8 cellular contexts compared by ENCODE assay signal in genomic region chr4:169492436-169493163, GRCh38.
DNase-seq lines count a peak whose midpoint lies in the region; ATAC-seq and TF ChIP-seq lines count a peak whose summit lies in the region.

No MANE protein-coding gene starts in this region.

- H4K20me1 ChIP-seq in HCT116 (ENCODE audit: insufficient read depth) (no peaks in the 10 kb centered on the region), mammary epithelial cell (ENCODE audit: insufficient read depth, low read length) (no peaks in the 10 kb centered on the region)

- peak; percentile 5 for DNase-seq in NCI-H345 (lab: John Stamatoyannopoulos, UW)
- no peak for DNase-seq in NCI-H345 treated with DMSO at 0.1 percent for 48 hours (lab: John Stamatoyannopoulos, UW; ENCODE audit: unreplicated experiment)
- DNase-seq in HCT116 (ENCODE audit: low read depth, low spot score) = peak; percentile 35
- DNase-seq in Panc1 (ENCODE audit: low read depth, low spot score) = no peak
- DNase-seq in mammary epithelial cell = peak; percentile 21
- DNase-seq in lung (ENCODE audit: low spot score) = no peak
- no peak for DNase-seq in Ammon's horn (ENCODE audit: low spot score)
- no peak for DNase-seq in ovary

- H3K4me3 ChIP-seq in HCT116 (replicated peaks in 1 of 2; ENCODE audit: low read depth in 1 of 2, low read length in 2 of 2) (no peak overlapping the region), Panc1 (ENCODE audit: low read depth in 2 of 2, low read length in 2 of 2) (no peak overlapping the region), mammary epithelial cell (replicated peaks in 1 of 3; ENCODE audit: insufficient read depth in 1 of 3, low read depth in 2 of 3, low read length in 3 of 3) (no peak overlapping the region), lung (no peak overlapping the region), ovary (no peak overlapping the region)

- 57% methylated on average over 10 of the region's 10 CpGs for WGBS in mammary epithelial cell (ENCODE audit: low coverage, missing lambda C conversion rate)
- 67 to 78% methylated on average over 10 of the region's 10 CpGs for WGBS in lung, 2 donors
- 72 to 73% (median 73%) methylated on average over 10 of the region's 10 CpGs for WGBS in ovary, 3 donors

- TF ChIP-seq RAD21 in HCT116 (IDR thresholded peaks at IDR 0.05; ENCODE audit: low read depth) = peak; percentile 74

- POLR2A ChIA-PET in HCT116 (lab: Charles Lee) = no interaction called here
- POLR2A ChIA-PET in Panc1 (lab: Charles Lee) = no interaction called here

- TF ChIP-seq CTCF in HCT116 (IDR thresholded peaks at IDR 0.05 in 2 of 3, conservative IDR thresholded peaks at IDR 0.05 in 1 of 3; ENCODE audit: borderline replicate concordance in 1 of 3, insufficient read depth in 1 of 3, low read depth in 2 of 3, low read length in 2 of 3) (peak; percentile 36 to 84 (median 84); a peak in 5 of 6 replicates), Panc1 (IDR thresholded peaks at IDR 0.05) (peak; percentile 80), mammary epithelial cell (conservative IDR thresholded peaks at IDR 0.05 in 1 of 2, IDR thresholded peaks at IDR 0.05 in 1 of 2; ENCODE audit: extremely low read depth in 1 of 2, insufficient read depth in 1 of 2, low read depth in 1 of 2, low read length in 2 of 2) (peak; percentile 80 to 81), lung (IDR thresholded peaks at IDR 0.05; ENCODE audit: control extremely low read depth, extremely low read depth) (peak; percentile 42), ovary (IDR thresholded peaks at IDR 0.05) (peak in 1 of 3 donors; percentile 8)

- in situ Hi-C loops in Panc1 (cut with HindIII; ENCODE audit: low pct_unique_long_range_greater_than_20kb, low sequenced_read_pairs) (no loop called here), mammary epithelial cell (cut with MboI; ENCODE audit: low sequenced_read_pairs in 2 of 2) (no loop called here)

- ATAC-seq in HCT116 (peak; percentile 80), Panc1 (peak; percentile 48; the same call in 1 of the 2 replicates), lung (ENCODE audit: insufficient read depth, low FRiP score) (peak; percentile 53)

- H3K79me2 ChIP-seq in HCT116 (ENCODE audit: insufficient read depth, low read length) (no peaks in the 10 kb centered on the region), mammary epithelial cell (ENCODE audit: insufficient read depth, low read length) (no peaks in the 10 kb centered on the region)

- H2AFZ ChIP-seq in HCT116 (ENCODE audit: low read depth, low read length, poor library complexity, severe bottlenecking) = no peak overlapping the region
- H2AFZ ChIP-seq in mammary epithelial cell (ENCODE audit: low read depth, low read length) = no peak overlapping the region

- H3K4me1 ChIP-seq in HCT116 (ENCODE audit: control insufficient read depth in 1 of 2, insufficient read depth in 2 of 2, low read length in 2 of 2) (no peaks in the 10 kb centered on the region), Panc1 (ENCODE audit: control insufficient read depth, insufficient read depth, low read length) (no peaks in the 10 kb centered on the region), mammary epithelial cell (ENCODE audit: insufficient read depth, low read length) (no peaks in the 10 kb centered on the region), lung (ENCODE audit: control insufficient read depth in 2 of 2, insufficient read depth in 2 of 2, low read length in 2 of 2) (no peaks in the 10 kb centered on the region), ovary (ENCODE audit: insufficient read depth) (no peaks in the 10 kb centered on the region)

- H3K9me3 ChIP-seq in HCT116 (ENCODE audit: control insufficient read depth in 1 of 2, insufficient read depth in 1 of 2, low read depth in 1 of 2, low read length in 2 of 2) (no peaks in the 10 kb centered on the region), Panc1 (ENCODE audit: control insufficient read depth, insufficient read depth, low read depth, low read length) (no peaks in the 10 kb centered on the region), mammary epithelial cell (replicated peaks; ENCODE audit: insufficient read depth, low read length) (no peaks in the 10 kb centered on the region), lung (ENCODE audit: control insufficient read depth in 2 of 2, insufficient read depth in 1 of 2, low read length in 1 of 2) (peaks cover 0 to 2% of the 10 kb centered on the region in 2 donors), ovary (no peaks in the 10 kb centered on the region)

- H3K27ac ChIP-seq in HCT116 (ENCODE audit: low read depth, low read length) (no peak overlapping the region), Panc1 (ENCODE audit: low read length) (no peak overlapping the region), mammary epithelial cell (ENCODE audit: insufficient read depth, low read depth, low read length) (no peak overlapping the region), lung (ENCODE audit: low read depth in 1 of 2, low read length in 1 of 2) (no peak overlapping the region), ovary (no peak overlapping the region)

- RAD21 ChIA-PET in HCT116 (lab: Charles Lee; ENCODE audit: low non-redundant PET in 1 of 2, low total read pairs in 2 of 2, uncharacterized antibody in 2 of 2, unreplicated experiment in 2 of 2) = no interaction called here

- H3K9me2 ChIP-seq in HCT116 (ENCODE audit: insufficient read depth) = no peaks in the 10 kb centered on the region

- no peaks in the 10 kb centered on the region for H3K27me3 ChIP-seq in HCT116 (ENCODE audit: insufficient read depth, low read length)
- H3K27me3 ChIP-seq in Panc1 (ENCODE audit: control insufficient read depth, insufficient read depth, low read length) = no peaks in the 10 kb centered on the region
- H3K27me3 ChIP-seq in mammary epithelial cell (ENCODE audit: insufficient read depth, low read length) = no peaks in the 10 kb centered on the region
- H3K27me3 ChIP-seq in lung (ENCODE audit: control insufficient read depth, insufficient read depth) = no peaks in the 10 kb centered on the region
- H3K27me3 ChIP-seq in ovary = no peaks in the 10 kb centered on the region

- no peaks in the 10 kb centered on the region; a peak in 1 of 4 replicates for H3K36me3 ChIP-seq in HCT116 (ENCODE audit: control insufficient read depth in 1 of 2, insufficient read depth in 2 of 2, low read length in 2 of 2)
- no peaks in the 10 kb centered on the region for H3K36me3 ChIP-seq in Panc1 (ENCODE audit: control insufficient read depth, insufficient read depth, low read length)
- no peaks in the 10 kb centered on the region for H3K36me3 ChIP-seq in mammary epithelial cell (ENCODE audit: insufficient read depth, low read length)
- H3K36me3 ChIP-seq in lung (ENCODE audit: control insufficient read depth in 2 of 2, insufficient read depth in 2 of 2, low read length in 2 of 2) = no peaks in the 10 kb centered on the region
- H3K36me3 ChIP-seq in ovary = no peaks in the 10 kb centered on the region

- no peak for TF ChIP-seq POLR2A in HCT116 (IDR thresholded peaks at IDR 0.05; ENCODE audit: borderline replicate concordance, extremely low read depth, insufficient read depth, insufficient read length)
- TF ChIP-seq POLR2A in ovary (IDR thresholded peaks at IDR 0.05) = no peak

- H3K4me2 ChIP-seq in HCT116 (ENCODE audit: low read length) = no peak overlapping the region
- H3K4me2 ChIP-seq in mammary epithelial cell (ENCODE audit: insufficient read depth, low read depth, low read length) = no peak overlapping the region

- BruUV-seq in HCT116 (replicated peaks; lab: Mats Ljungman, UMichigan) (no TSS peak), Panc1 (replicated peaks; lab: Mats Ljungman, UMichigan) (no TSS peak), mammary epithelial cell (replicated peaks; lab: Mats Ljungman, UMichigan) (no TSS peak)

- dilution Hi-C loops in mammary epithelial cell (cut with HindIII; ENCODE audit: low sequenced_read_pairs) = no loop called here

- intact Hi-C loops in HCT116 (cut with micrococcal nuclease) = no loop called here
- intact Hi-C loops in Panc1 (cut with micrococcal nuclease; ENCODE audit: unreplicated experiment) = no loop called here
- intact Hi-C loops in mammary epithelial cell (cut with micrococcal nuclease) = loop anchor here (1.0 to 2.0 kb wide), 2 partner anchors 74 to 569 kb away; no protein-coding TSS in a partner anchor
- intact Hi-C loops in ovary (cut with DNase I) = no loop called here

- no peak for TF ChIP-seq EP300 in ovary (IDR thresholded peaks at IDR 0.05)

- H3K9ac ChIP-seq in HCT116 (ENCODE audit: low read length) (no peak overlapping the region), mammary epithelial cell (ENCODE audit: insufficient read depth, low read length) (no peak overlapping the region)

- CTCF ChIA-PET in HCT116 (lab: Charles Lee) (interaction anchor here (0.7 to 1.4 kb wide), 4 partner anchors 73 to 571 kb away, joined by 3 to 4 read pairs (median 3); no protein-coding TSS in a partner anchor), Panc1 (lab: Charles Lee) (interaction anchor here (0.6 kb wide), 1 partner anchor 448 kb away, joined by 4 read pairs; no protein-coding TSS in a partner anchor), mammary epithelial cell (lab: Charles Lee; ENCODE audit: low non-redundant PET) (interaction anchor here (0.6 to 0.7 kb wide), 2 partner anchors 318 to 779 kb away, joined by 3 to 4 read pairs; no protein-coding TSS in a partner anchor)

TF ChIP-seq in HCT116, 20 proteins besides CTCF, POLR2A, EP300 and RAD21:
- TF ChIP-seq SP1 (IDR thresholded peaks at IDR 0.05; ENCODE audit: low read depth) = no peak
- TF ChIP-seq FOSL1 (IDR thresholded peaks at IDR 0.05; ENCODE audit: low read depth) = no peak
- TF ChIP-seq CEBPB (IDR thresholded peaks at IDR 0.05; ENCODE audit: low read depth) = no peak
- TF ChIP-seq YY1 (IDR thresholded peaks at IDR 0.05; ENCODE audit: extremely low read depth, insufficient replicate concordance, low read depth, low read length) = no peak
- no peak for TF ChIP-seq TCF7L2 (IDR thresholded peaks at IDR 0.05; ENCODE audit: borderline replicate concordance, extremely low read depth, insufficient read depth, insufficient read length)
TF ChIP-seq in HCT116: peak in this region for 0.

Comparison
In these comparisons a context has a peak if more than half of its experiments do, and no peak if none do; other contexts are left out.
1. DNase-seq: peak in NCI-H345 (single experiment), HCT116 (single experiment) and mammary epithelial cell (single experiment); none in NCI-H345 treated with DMSO at 0.1 percent for 48 hours (single experiment), Panc1 (single experiment), lung (single experiment), Ammon's horn (single experiment) and ovary (0 of 5).
2. Peak in every context shown above with its lines, with median percentiles within 50 percentile points of each other: ATAC-seq.